15 cellular contexts compared by ENCODE assay signal in genomic region chr19:41929536-41930071, GRCh38. TPM values are rescaled to one million over a fixed set of nuclear protein-coding genes. Genes with fewer than 3 reads are reported as not detected.
DNase-seq lines count a peak whose midpoint lies in the region; ATAC-seq, FAIRE-seq and TF ChIP-seq lines count a peak whose summit lies in the region.
"Had no signal": no experiment of that assay in that cellular context is flagged by ENCODE, and none has a peak within 500 bp of the region (broad histone marks: within the 10 kb centered on the region; RNA-seq: fewer than 3 reads in every experiment).

No MANE protein-coding gene starts in this region.

- WGBS in H1 (ENCODE audit: extremely low coverage in 1 of 2, insufficient coverage in 1 of 2, insufficient read length in 1 of 2, insufficient replicate concordance in 2 of 2, low coverage in 1 of 2, low lambda C conversion rate in 2 of 2, missing lambda C conversion rate in 1 of 2), 2 experiments, result 29% methylated on average over 9 of the region's 14 CpGs; no CpG with 5 or more reads in 1 of the 2 experiments

- POLR2A ChIA-PET in H1 (lab: Charles Lee; ENCODE audit: partially characterized antibody), result interaction anchor here (0.5 to 9.6 kb wide), 11 partner anchors 10 to 79 kb away, joined by 3 to 71 read pairs (median 5); no protein-coding TSS in a partner anchor

- no peak overlapping the region for H2AFZ ChIP-seq in OCI-LY3 (ENCODE audit: low read depth, low read length)
- H2AFZ ChIP-seq in H1 (ENCODE audit: low read length), result no peak overlapping the region
- no peak overlapping the region for H2AFZ ChIP-seq in MM.1S (ENCODE audit: low read length)

- no peak overlapping the region for H3K56ac ChIP-seq in H1 (replicated peaks; ENCODE audit: insufficient read length, low read depth, low read length)

- H4K20me1 ChIP-seq in OCI-LY3 (ENCODE audit: insufficient read depth, low read length) (no peaks in the 10 kb centered on the region), H1 (replicated peaks in 1 of 2; ENCODE audit: control insufficient read depth in 1 of 2, insufficient read depth in 2 of 2, low read length in 2 of 2) (peaks cover 8 to 33% of the 10 kb centered on the region in 2 experiments), MM.1S (ENCODE audit: insufficient read depth, low read length) (no peaks in the 10 kb centered on the region)

- no peak for DNase-seq in activated T-cell treated with anti-CD3 and anti-CD28 coated beads, Interleukin-2, amount 50 U/mL, for 24 hours
- DNase-seq in activated T-cell treated with anti-CD3 and anti-CD28 coated beads for 4 hours, result no peak
- no peak for DNase-seq in H1 (ENCODE audit: low read depth in 1 of 2, low spot score in 2 of 2)
- DNase-seq in stimulated activated naive CD8-positive, alpha-beta T cell treated with anti-CD3 and anti-CD28 coated beads, Interleukin-15, amount 100 ng/mL, for 72 hours, result no peak
- DNase-seq in MM.1S, result no peak
- DNase-seq in gastrocnemius medialis, result no peak
- DNase-seq: activated CD4-positive, alpha-beta T cell treated with anti-CD3 and anti-CD28 coated beads, Interleukin-2, amount 50 U/mL, for 1 hour; stimulated activated CD4-positive, alpha-beta T cell treated with anti-CD3 and anti-CD28 coated beads, Interleukin-2, amount 100 ng/mL, for 24 hours; T-helper 9 cell had no signal

- H3K4ac ChIP-seq in H1 (replicated peaks; ENCODE audit: insufficient read length, low read depth, low read length), result no peak overlapping the region

- peaks cover 12% of the 10 kb centered on the region for H3K23me2 ChIP-seq in H1 (ENCODE audit: low read depth, low read length)

- H3K79me1 ChIP-seq in H1 (ENCODE audit: low read depth, low read length), result no peaks in the 10 kb centered on the region

- no peaks in the 10 kb centered on the region for H3K36me3 Mint-ChIP-seq in activated T-cell treated with anti-CD3 and anti-CD28 coated beads, Interleukin-2, amount 50 U/mL, for 24 hours (ENCODE audit: low read depth)

- no peaks in the 10 kb centered on the region for H3K9me3 Mint-ChIP-seq in activated T-cell treated with anti-CD3 and anti-CD28 coated beads, Interleukin-2, amount 50 U/mL, for 24 hours
- H3K9me3 Mint-ChIP-seq in stimulated activated naive CD8-positive, alpha-beta T cell treated with anti-CD3 and anti-CD28 coated beads, Interleukin-15, amount 100 ng/mL, for 72 hours, result no peaks in the 10 kb centered on the region

- in situ Hi-C loops in gastrocnemius medialis (cut with MboI; ENCODE audit: low sequenced_read_pairs in 4 of 4), result no loop called here

- H3K4me3 ChIP-seq in OCI-LY3 (ENCODE audit: low read length) (peak overlapping the region; percentile 80), H1 (ENCODE audit: extremely low read depth in 1 of 4, insufficient read depth in 2 of 4, low read depth in 3 of 4, low read length in 4 of 4) (peak overlapping the region in 1 of 4 experiments; percentile 60; a peak in 1 of 8 replicates), MM.1S (ENCODE audit: low read length) (no peak overlapping the region), gastrocnemius medialis (no peak overlapping the region)
- H3K4me3 ChIP-seq: lung had no signal

- no peak overlapping the region for H2BK5ac ChIP-seq in H1 (ENCODE audit: low read depth, low read length)

- H3K79me2 ChIP-seq in OCI-LY3 (ENCODE audit: low read length) (no peaks in the 10 kb centered on the region), H1 (ENCODE audit: control insufficient read depth in 1 of 2, insufficient read depth in 2 of 2, low read length in 2 of 2) (no peaks in the 10 kb centered on the region), MM.1S (ENCODE audit: low read length) (no peaks in the 10 kb centered on the region)

- ATAC-seq in stimulated activated naive CD8-positive, alpha-beta T cell treated with anti-CD3 and anti-CD28 coated beads, Interleukin-15, amount 100 ng/mL, for 72 hours, result no peak
- ATAC-seq in HG02885 (IDR thresholded peaks at IDR 0.05; ENCODE audit: poor library complexity, unreplicated experiment) (no peak), gastrocnemius medialis (no peak)
- ATAC-seq: gastroesophageal sphincter, right cardiac atrium had no signal

- no peaks in the 10 kb centered on the region for H3F3A ChIP-seq in MM.1S (ENCODE audit: insufficient read depth, low read length)

- FAIRE-seq in H1 (lab: Jason Lieb, UNC), result no peak

- H2BK15ac ChIP-seq in H1 (ENCODE audit: low read length), result no peak overlapping the region

- TF ChIP-seq CTCF in OCI-LY3 (IDR thresholded peaks at IDR 0.05; ENCODE audit: low read depth, low read length) (no peak), H1 (IDR thresholded peaks at IDR 0.05; ENCODE audit: control extremely low read depth in 1 of 3, insufficient read depth in 1 of 3, low read depth in 1 of 3, low read length in 3 of 3) (0 out of 4 replicates have a peak, but pooled peaks of 1 of the 3 experiments have one; percentile 7), MM.1S (IDR thresholded peaks at IDR 0.05; ENCODE audit: low read length) (no peak), gastrocnemius medialis (IDR thresholded peaks at IDR 0.05 in 4 of 5, conservative IDR thresholded peaks at IDR 0.05 in 1 of 5) (no peak)

- 0 out of 2 replicates have a peak overlapping the region, but pooled peaks have one; percentile 87 for H4K8ac ChIP-seq in H1 (ENCODE audit: extremely low read depth, insufficient read depth, low read length)

- H2AK5ac ChIP-seq in H1 (ENCODE audit: low read depth, low read length), result no peak overlapping the region

- no peaks in the 10 kb centered on the region for H3K36me3 ChIP-seq in OCI-LY3 (replicated peaks; ENCODE audit: low read depth, low read length)
- no peaks in the 10 kb centered on the region; a peak in 1 of 8 replicates for H3K36me3 ChIP-seq in H1 (ENCODE audit: control insufficient read depth in 2 of 4, insufficient read depth in 4 of 4, low read length in 3 of 4)
- no peaks in the 10 kb centered on the region for H3K36me3 ChIP-seq in MM.1S (replicated peaks; ENCODE audit: insufficient read depth, low read length)
- no peaks in the 10 kb centered on the region for H3K36me3 ChIP-seq in gastrocnemius medialis
- H3K36me3 ChIP-seq: gastroesophageal sphincter had no signal

- H3K9ac ChIP-seq in OCI-LY3 (ENCODE audit: low read length), result peak overlapping the region; percentile 76; the same call in 1 of the 2 replicates
- no peak overlapping the region for H3K9ac ChIP-seq in H1 (replicated peaks in 1 of 4; ENCODE audit: extremely low read depth in 1 of 4, low read depth in 3 of 4, low read length in 3 of 4)
- H3K9ac ChIP-seq in MM.1S (ENCODE audit: low read length), result no peak overlapping the region

- no peak overlapping the region for H3K18ac ChIP-seq in H1 (ENCODE audit: extremely low read depth, low read length)

- no peaks in the 10 kb centered on the region for H3K9me3 ChIP-seq in OCI-LY3 (ENCODE audit: insufficient read depth, low read length)
- H3K9me3 ChIP-seq in H1 (ENCODE audit: insufficient read depth in 2 of 2, low read depth in 1 of 2, low read length in 1 of 2), result no peaks in the 10 kb centered on the region
- H3K9me3 ChIP-seq in MM.1S (replicated peaks; ENCODE audit: insufficient read depth, low read length), result no peaks in the 10 kb centered on the region
- H3K9me3 ChIP-seq in gastrocnemius medialis, result no peaks in the 10 kb centered on the region
- H3K9me3 ChIP-seq: gastroesophageal sphincter had no signal

- peaks cover 3% of the 10 kb centered on the region for H3K27me3 Mint-ChIP-seq in activated T-cell treated with anti-CD3 and anti-CD28 coated beads, Interleukin-2, amount 50 U/mL, for 24 hours
- H3K27me3 Mint-ChIP-seq in stimulated activated naive CD8-positive, alpha-beta T cell treated with anti-CD3 and anti-CD28 coated beads, Interleukin-15, amount 100 ng/mL, for 72 hours, result no peaks in the 10 kb centered on the region

- H3K4me1 ChIP-seq in OCI-LY3 (ENCODE audit: low read length) (peaks cover 63% of the 10 kb centered on the region), H1 (replicated peaks in 1 of 4; ENCODE audit: control insufficient read depth in 3 of 4, insufficient read depth in 4 of 4, low read length in 3 of 4) (peaks cover 6 to 21% (median 14%) of the 10 kb centered on the region in 4 experiments), MM.1S (ENCODE audit: low read length) (peaks cover 7% of the 10 kb centered on the region; the same call in 1 of the 2 replicates), gastrocnemius medialis (peaks cover 0 to 9% of the 10 kb centered on the region in 2 donors)

- no peak overlapping the region for H4K5ac ChIP-seq in H1 (ENCODE audit: insufficient read length, low read depth, low read length)

- TF ChIP-seq POLR2A in H1 (IDR thresholded peaks at IDR 0.05; ENCODE audit: control extremely low read depth in 1 of 2, low read depth in 2 of 2, low read length in 2 of 2) (no peak), gastrocnemius medialis (IDR thresholded peaks at IDR 0.05) (no peak)

- H2BK20ac ChIP-seq in H1 (ENCODE audit: low read length), result no peak overlapping the region

- H3K4me2 ChIP-seq in OCI-LY3 (ENCODE audit: low read length) (peak overlapping the region; percentile 96), H1 (ENCODE audit: insufficient read depth in 1 of 2, low read depth in 2 of 2, low read length in 2 of 2) (peak overlapping the region; percentile 66 to 79; a peak in 3 of 4 replicates), MM.1S (ENCODE audit: low read depth, low read length) (no peak overlapping the region)

- H3K27ac ChIP-seq in OCI-LY3 (ENCODE audit: low read length) (no peak overlapping the region), H1 (ENCODE audit: low read depth, low read length) (no peak overlapping the region), MM.1S (ENCODE audit: low read length) (no peak overlapping the region), gastrocnemius medialis (no peak overlapping the region)
- H3K27ac ChIP-seq: gastroesophageal sphincter had no signal

- CTCF ChIA-PET in H1 (lab: Charles Lee; ENCODE audit: partially characterized antibody), result interaction anchor here (0.7 to 7.0 kb wide), 10 partner anchors 10 to 1739 kb away, joined by 3 to 51 read pairs (median 5); no protein-coding TSS in a partner anchor

- H3K9me2 ChIP-seq in MM.1S (replicated peaks; ENCODE audit: insufficient read depth, low read length), result no peaks in the 10 kb centered on the region

- TF ChIP-seq RAD21 in H1 (IDR thresholded peaks at IDR 0.05 in 1 of 2, conservative IDR thresholded peaks at IDR 0.05 in 1 of 2; ENCODE audit: low read depth in 2 of 2, low read length in 2 of 2), result no peak

- no peak overlapping the region for H4K91ac ChIP-seq in H1 (replicated peaks; ENCODE audit: insufficient read length, low read length)

- H3K14ac ChIP-seq in H1 (ENCODE audit: insufficient read length), result no peak overlapping the region

- H3K23ac ChIP-seq in H1 (ENCODE audit: insufficient read length), result no peak overlapping the region

- intact Hi-C loops in gastrocnemius medialis (cut with DNase I; ENCODE audit: low total_unique reads), result no loop called here

- no peak for TF ChIP-seq EP300 in H1 (IDR thresholded peaks at IDR 0.05; ENCODE audit: borderline replicate concordance in 1 of 2, low read depth in 2 of 2, low read length in 2 of 2)

- peak overlapping the region; percentile 79 for H3K4me3 Mint-ChIP-seq in activated T-cell treated with anti-CD3 and anti-CD28 coated beads, Interleukin-2, amount 50 U/mL, for 24 hours
- H3K4me3 Mint-ChIP-seq in stimulated activated naive CD8-positive, alpha-beta T cell treated with anti-CD3 and anti-CD28 coated beads, Interleukin-15, amount 100 ng/mL, for 72 hours, result peak overlapping the region; percentile 81 to 90

- H2BK120ac ChIP-seq in H1 (replicated peaks; ENCODE audit: low read depth, low read length), result no peak overlapping the region

- peaks cover 40% of the 10 kb centered on the region for H3K27me3 ChIP-seq in OCI-LY3 (ENCODE audit: low read depth, low read length)
- H3K27me3 ChIP-seq in H1 (replicated peaks in 1 of 4; ENCODE audit: control insufficient read depth in 3 of 4, extremely low read depth in 1 of 4, insufficient read depth in 3 of 4, low read length in 3 of 4), result peaks cover 84 to 99% (median 97%) of the 10 kb centered on the region in 4 experiments
- peaks cover 92% of the 10 kb centered on the region for H3K27me3 ChIP-seq in MM.1S (replicated peaks; ENCODE audit: insufficient read depth, low read length)
- peaks cover 89 to 97% (median 91%) of the 10 kb centered on the region in 3 donors for H3K27me3 ChIP-seq in gastrocnemius medialis

- peaks cover 36% of the 10 kb centered on the region for H3K4me1 Mint-ChIP-seq in activated T-cell treated with anti-CD3 and anti-CD28 coated beads, Interleukin-2, amount 50 U/mL, for 24 hours (ENCODE audit: low read depth)
- peaks cover 50% of the 10 kb centered on the region for H3K4me1 Mint-ChIP-seq in stimulated activated naive CD8-positive, alpha-beta T cell treated with anti-CD3 and anti-CD28 coated beads, Interleukin-15, amount 100 ng/mL, for 72 hours

- no peak overlapping the region for H3K27ac Mint-ChIP-seq in activated T-cell treated with anti-CD3 and anti-CD28 coated beads, Interleukin-2, amount 50 U/mL, for 24 hours
- H3K27ac Mint-ChIP-seq in stimulated activated naive CD8-positive, alpha-beta T cell treated with anti-CD3 and anti-CD28 coated beads, Interleukin-15, amount 100 ng/mL, for 72 hours, result no peak overlapping the region

- peak overlapping the region; percentile 12; the same call in 1 of the 2 replicates for H2BK12ac ChIP-seq in H1 (ENCODE audit: low read depth, low read length)

RNA-seq across cellular contexts. Expression of gene ERFL, which starts 1.4 kb away (rescaled TPM):
- not detected in 2 replicates for total RNA-seq in H1 (2021; fragmentation: NEBNext Ultra II Directional; extraction: Animal tissue kit (Norgen Biotek cat#: 25700))
- 0.08 and 0.12 TPM in 2 replicates for polyA plus RNA-seq in H1 (2011; rRNA removed)
- polyA plus RNA-seq in H1 (2011; cell fraction: cytosol; rRNA removed), result 0.03 TPM
- 0.33 TPM for polyA plus RNA-seq in H1 (2011; cell fraction: nucleus; rRNA removed)
- 0.08 to 0.16 TPM (median 0.10 TPM) in 3 of 4 replicates, not detected in the other for polyA plus RNA-seq in H1 (2012, experiment 1 of 2)
- polyA plus RNA-seq in H1 (2012, experiment 2 of 2), result not detected
- polyA plus RNA-seq in H1 (2013, experiment 1 of 2), result 0.02 TPM
- polyA plus RNA-seq in H1 (2013, experiment 2 of 2), result 0.06 TPM
- not detected in 2 replicates for polyA minus RNA-seq in H1 (2011; rRNA and poly(A)+ RNA removed)
- not detected for polyA minus RNA-seq in H1 (2011; cell fraction: cytosol; rRNA and poly(A)+ RNA removed)
- polyA minus RNA-seq in H1 (2011; cell fraction: nucleus; rRNA and poly(A)+ RNA removed), result not detected
- total RNA-seq in gastrocnemius medialis, result not detected
- total RNA-seq: cerebellum, gastroesophageal sphincter had no signal

RNA-seq across cellular contexts. Expression of gene RABAC1, which starts 29.5 kb away (rescaled TPM):
- 123 and 124 TPM in 2 replicates for total RNA-seq in H1 (2021; fragmentation: NEBNext Ultra II Directional; extraction: Animal tissue kit (Norgen Biotek cat#: 25700))
- polyA plus RNA-seq in H1 (2011; rRNA removed), result 439 and 585 TPM in 2 replicates
- 282 TPM for polyA plus RNA-seq in H1 (2011; cell fraction: cytosol; rRNA removed)
- 227 TPM for polyA plus RNA-seq in H1 (2011; cell fraction: nucleus; rRNA removed)
- 99.4 to 181 TPM (median 175 TPM) in 4 replicates for polyA plus RNA-seq in H1 (2012, experiment 1 of 2)
- 315 TPM for polyA plus RNA-seq in H1 (2012, experiment 2 of 2)
- 173 TPM for polyA plus RNA-seq in H1 (2013, experiment 1 of 2)
- polyA plus RNA-seq in H1 (2013, experiment 2 of 2), result 186 TPM
- 46.7 and 56.4 TPM in 2 replicates for polyA minus RNA-seq in H1 (2011; rRNA and poly(A)+ RNA removed)
- polyA minus RNA-seq in H1 (2011; cell fraction: cytosol; rRNA and poly(A)+ RNA removed), result 53.9 TPM
- 41.0 TPM for polyA minus RNA-seq in H1 (2011; cell fraction: nucleus; rRNA and poly(A)+ RNA removed)
- total RNA-seq in gastrocnemius medialis, result 100 to 1,000 TPM in 3 of 4 donors, 10 to 100 TPM in 1; 94.4 to 146 (median 110) TPM

RNA-seq across cellular contexts. Expression of gene ARHGEF1, which starts 46.6 kb away (rescaled TPM):
- total RNA-seq in H1 (2021; fragmentation: NEBNext Ultra II Directional; extraction: Animal tissue kit (Norgen Biotek cat#: 25700)), result 49.0 and 54.6 TPM in 2 replicates
- polyA plus RNA-seq in H1 (2011; rRNA removed), result 23.0 and 41.1 TPM in 2 replicates
- 35.9 TPM for polyA plus RNA-seq in H1 (2011; cell fraction: cytosol; rRNA removed)
- 95.3 TPM for polyA plus RNA-seq in H1 (2011; cell fraction: nucleus; rRNA removed)
- 38.4 to 51.0 TPM (median 48.8 TPM) in 4 replicates for polyA plus RNA-seq in H1 (2012, experiment 1 of 2)
- polyA plus RNA-seq in H1 (2012, experiment 2 of 2), result 35.5 TPM
- polyA plus RNA-seq in H1 (2013, experiment 1 of 2), result 49.6 TPM
- polyA plus RNA-seq in H1 (2013, experiment 2 of 2), result 44.9 TPM
- 9.4 and 11.0 TPM in 2 replicates for polyA minus RNA-seq in H1 (2011; rRNA and poly(A)+ RNA removed)
- 25.5 TPM for polyA minus RNA-seq in H1 (2011; cell fraction: cytosol; rRNA and poly(A)+ RNA removed)
- 34.6 TPM for polyA minus RNA-seq in H1 (2011; cell fraction: nucleus; rRNA and poly(A)+ RNA removed)
- total RNA-seq in gastrocnemius medialis, result 10 to 100 TPM; 12.1 to 21.6 (median 15.5) TPM

RNA-seq across cellular contexts. Expression of gene CD79A, which starts 52.5 kb away (rescaled TPM):
- 0.54 TPM in 1 of 2 replicates, not detected in the other for total RNA-seq in H1 (2021; fragmentation: NEBNext Ultra II Directional; extraction: Animal tissue kit (Norgen Biotek cat#: 25700))
- polyA plus RNA-seq in H1 (2011; rRNA removed), result 0.77 and 0.83 TPM in 2 replicates
- 0.49 TPM for polyA plus RNA-seq in H1 (2011; cell fraction: cytosol; rRNA removed)
- polyA plus RNA-seq in H1 (2011; cell fraction: nucleus; rRNA removed), result 0.91 TPM
- polyA plus RNA-seq in H1 (2012, experiment 1 of 2), result 0.28 to 1.0 TPM (median 0.52 TPM) in 3 of 4 replicates, not detected in the other
- polyA plus RNA-seq in H1 (2012, experiment 2 of 2), result 0.55 TPM
- 0.59 TPM for polyA plus RNA-seq in H1 (2013, experiment 1 of 2)
- 0.68 TPM for polyA plus RNA-seq in H1 (2013, experiment 2 of 2)
- not detected in 2 replicates for polyA minus RNA-seq in H1 (2011; rRNA and poly(A)+ RNA removed)
- not detected for polyA minus RNA-seq in H1 (2011; cell fraction: cytosol; rRNA and poly(A)+ RNA removed)
- polyA minus RNA-seq in H1 (2011; cell fraction: nucleus; rRNA and poly(A)+ RNA removed), result not detected
- total RNA-seq in gastrocnemius medialis, result under 1 TPM in 1 of 4 donors, not detected in 3; 0.20 TPM
- total RNA-seq: cerebellum had no signal
